32 cellular contexts compared by ENCODE assay signal in the genomic region with DNA sequence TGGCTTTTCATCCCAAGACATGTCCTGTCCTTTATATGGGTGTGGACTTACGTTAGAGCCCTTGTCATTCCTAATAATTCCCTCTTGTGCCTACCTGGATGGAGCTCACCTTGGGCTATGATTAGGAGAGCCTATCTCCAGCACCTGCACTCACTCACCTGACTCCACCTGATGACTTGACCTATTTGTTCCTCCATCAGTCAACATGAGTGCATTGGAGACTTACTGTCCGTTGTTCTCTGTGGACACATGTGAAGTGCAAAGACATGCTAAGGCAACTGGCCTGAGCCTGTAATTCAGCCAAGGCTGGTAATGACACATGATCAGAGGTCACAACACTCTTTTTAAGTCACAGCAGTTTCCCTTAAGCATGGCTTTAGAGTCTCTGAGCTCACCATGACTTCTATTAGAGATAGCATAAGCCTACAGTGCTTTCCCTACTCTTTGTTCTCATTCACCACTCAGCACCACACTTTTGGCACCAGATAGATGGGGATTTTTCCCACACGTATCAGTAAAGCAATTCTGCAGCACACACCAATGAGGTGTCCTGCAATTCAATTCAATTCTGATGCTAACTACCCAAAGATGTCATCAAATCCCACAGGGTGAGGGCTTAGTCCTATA. TPM values are rescaled to one million over a fixed set of nuclear protein-coding genes. Genes with fewer than 3 reads are reported as not detected.
"Had no signal": no experiment of that assay in that cellular context is flagged by ENCODE, and none has a peak within 500 bp of the region (broad histone marks: within the 10 kb centered on the region; RNA-seq: fewer than 3 reads in every experiment).

No MANE protein-coding gene starts in this region.

- DNase-seq: activated gamma-delta T cell; activated gamma-delta T cell treated with Interleukin-2 at 50 U/mL for 16 hours; activated naive CD4-positive, alpha-beta T cell; activated naive CD4-positive, alpha-beta T cell treated with anti-CD3 and anti-CD28 coated beads for 36 hours; activated naive CD4-positive, alpha-beta T cell treated with anti-CD3 and anti-CD28 coated beads, Interleukin-2, amount 10 ng/mL, durations not matched to agents 7 days and 5 days; activated naive CD4-positive, alpha-beta T cell treated with anti-CD3 and anti-CD28 coated beads, Interleukin-2, amount 50 U/mL, for 16 hours; activated naive CD4-positive, alpha-beta T cell treated with Interleukin-2 at 50 U/mL for 16 hours; activated naive CD8-positive, alpha-beta T cell treated with anti-CD3 and anti-CD28 coated beads for 36 hours; activated naive CD8-positive, alpha-beta T cell treated with anti-CD3 and anti-CD28 coated beads, Interleukin-2, amount 10 ng/mL, durations not matched to agents 7 days and 5 days; activated naive CD8-positive, alpha-beta T cell treated with anti-CD3 and anti-CD28 coated beads, Interleukin-2, amount 50 U/mL, for 24 hours; activated T-cell treated with anti-CD3 and anti-CD28 coated beads for 4 hours; activated T-cell treated with anti-CD3 and anti-CD28 coated beads, Interleukin-2, amount 50 U/mL, for 1 hour; activated T-cell treated with anti-CD3 and anti-CD28 coated beads, Interleukin-2, amount 50 U/mL, for 24 hours; activated T-cell treated with anti-CD3 and anti-CD28 coated beads, Interleukin-2, amount 50 U/mL, for 4 hours; activated T-cell treated with anti-CD3 and anti-CD28 coated beads, Interleukin-2, amount 50 U/mL, for 48 hours; activated T-cell treated with anti-CD3 and anti-CD28 coated beads, Interleukin-2, amount 50 U/mL, for 72 hours; adrenal gland; amniotic stem cell; amygdala; anterior cingulate cortex; aorta; brain microvascular endothelial cell; caudate nucleus; central memory CD4-positive, alpha-beta T cell; cerebellar nuclear complex had no signal

- FAIRE-seq: astrocyte, bronchial epithelial cell had no signal

- H3K27me3 ChIP-seq: adrenal gland, ascending aorta, brain microvascular endothelial cell, breast epithelium, cardiac muscle cell had no signal

- ATAC-seq: activated naive CD4-positive, alpha-beta T cell treated with anti-CD3 and anti-CD28 coated beads, Interleukin-2, amount 50 U/mL, for 72 hours; activated naive CD8-positive, alpha-beta T cell treated with anti-CD3 and anti-CD28 coated beads, Interleukin-2, amount 50 U/mL, for 24 hours; activated T-cell treated with anti-CD3 and anti-CD28 coated beads, Interleukin-2, amount 50 U/mL, for 4 hours; activated T-cell treated with anti-CD3 and anti-CD28 coated beads, Interleukin-2, amount 50 U/mL, for 72 hours; activated T-helper 17 cell treated with anti-CD3 and anti-CD28 coated beads, Interleukin-2, amount 50 U/mL, for 72 hours had no signal

- H3K4me1 ChIP-seq: adrenal gland, ascending aorta, breast epithelium had no signal

- H3K36me3 ChIP-seq: adrenal gland, ascending aorta, brain microvascular endothelial cell, breast epithelium, cardiac muscle cell had no signal

- H3K27ac ChIP-seq: adrenal gland, ascending aorta, brain microvascular endothelial cell, breast epithelium, cardiac muscle cell had no signal

- H3K4me3 ChIP-seq: adrenal gland, ascending aorta, breast epithelium, cardiac muscle cell had no signal

RNA-seq across cellular contexts. Expression of a gene that starts 9.4 kb away (rescaled TPM):
- total RNA-seq: activated naive CD4-positive, alpha-beta T cell treated with anti-CD3 and anti-CD28 coated beads for 36 hours had no signal
